In genomic region chr21:39220150-39220549, GRCh38 we compare ENCODE assay signal across 14 cellular contexts. TPM values are rescaled to one million over a fixed set of nuclear protein-coding genes. Genes with fewer than 3 reads are reported as not detected.
DNase-seq lines count a peak whose midpoint lies in the region; ATAC-seq and TF ChIP-seq lines count a peak whose summit lies in the region.
"Had no signal": no experiment of that assay in that cellular context is flagged by ENCODE, and none has a peak within 500 bp of the region (broad histone marks: within the 10 kb centered on the region; RNA-seq: fewer than 3 reads in every experiment).

No MANE protein-coding gene starts in this region.

- peaks cover 0 to 97% (median 16%) of the 10 kb centered on the region in 9 donors for H3K36me3 ChIP-seq in heart right ventricle

- no peak for TF ChIP-seq CTCF in heart right ventricle (IDR thresholded peaks at IDR 0.05)

- no peak overlapping the region for H3K27ac ChIP-seq in heart right ventricle
- H3K27ac ChIP-seq: 22Rv1, BLaER1 had no signal

- POLR2A ChIA-PET in activated CD4-positive, alpha-beta T cell treated with anti-CD3 and anti-CD28 coated beads for 36 hours (lab: Charles Lee), result no interaction called here

- H3K27me3 Mint-ChIP-seq in activated CD4-positive, alpha-beta T cell treated with anti-CD3 and anti-CD28 coated beads for 36 hours, result no peaks in the 10 kb centered on the region
- H3K27me3 Mint-ChIP-seq in activated T-cell treated with anti-CD3 and anti-CD28 coated beads, Interleukin-2, amount 50 U/mL, for 72 hours (ENCODE audit: low read depth), result no peaks in the 10 kb centered on the region

- no peaks in the 10 kb centered on the region for H3K9me3 Mint-ChIP-seq in activated CD4-positive, alpha-beta T cell treated with anti-CD3 and anti-CD28 coated beads for 36 hours (ENCODE audit: low read depth)
- H3K9me3 Mint-ChIP-seq in activated T-cell treated with anti-CD3 and anti-CD28 coated beads, Interleukin-2, amount 50 U/mL, for 72 hours, result no peaks in the 10 kb centered on the region
- H3K9me3 Mint-ChIP-seq: H9 had no signal

- WGBS in heart right ventricle, 2 donors, result 40 to 59% methylated on average over 3 of the region's 3 CpGs

- DNase-seq in activated CD4-positive, alpha-beta T cell treated with anti-CD3 and anti-CD28 coated beads for 36 hours, result peak; percentile 33
- no peak for DNase-seq in activated CD4-positive, alpha-beta T cell treated with anti-CD3 and anti-CD28 coated beads for 1 hour
- DNase-seq in activated T-cell treated with anti-CD3 and anti-CD28 coated beads, Interleukin-2, amount 50 U/mL, for 72 hours, result no peak
- no peak for DNase-seq in activated T-cell treated with anti-CD3 and anti-CD28 coated beads, Interleukin-2, amount 50 U/mL, for 48 hours
- DNase-seq in heart right ventricle (no peak), Right ventricle myocardium superior (no peak), Ammon's horn (ENCODE audit: low spot score) (peak; percentile 18), NCI-H2029 (lab: John Stamatoyannopoulos, UW) (no peak)
- DNase-seq: DMS53, GF-D8, GOT3, H9 had no signal

- H3K27me3 ChIP-seq in heart right ventricle, result no peaks in the 10 kb centered on the region
- H3K27me3 ChIP-seq: BLaER1 had no signal

- intact Hi-C loops in activated CD4-positive, alpha-beta T cell treated with anti-CD3 and anti-CD28 coated beads for 36 hours (cut with DNase I, micrococcal nuclease), result no loop called here
- intact Hi-C loops in heart right ventricle (cut with DNase I), result loop anchor here in 1 of 10 donors (5.0 kb wide), 1 partner anchor 42 kb away; no protein-coding TSS in a partner anchor
- intact Hi-C loops in Right ventricle myocardium superior (cut with DNase I), result no loop called here

- peaks cover 16% of the 10 kb centered on the region for H3K4me1 Mint-ChIP-seq in activated CD4-positive, alpha-beta T cell treated with anti-CD3 and anti-CD28 coated beads for 36 hours
- H3K4me1 Mint-ChIP-seq in activated T-cell treated with anti-CD3 and anti-CD28 coated beads, Interleukin-2, amount 50 U/mL, for 72 hours (ENCODE audit: low read depth), result peaks cover 10% of the 10 kb centered on the region
- H3K4me1 Mint-ChIP-seq: H9 had no signal

- H3K9me3 ChIP-seq in heart right ventricle, result no peaks in the 10 kb centered on the region
- H3K9me3 ChIP-seq: BLaER1 had no signal

- CTCF ChIA-PET in activated CD4-positive, alpha-beta T cell treated with anti-CD3 and anti-CD28 coated beads for 36 hours (lab: Charles Lee), result interaction anchor here (0.9 kb wide), 1 partner anchor 18 kb away, joined by 3 read pairs; no protein-coding TSS in a partner anchor

- H3K4me1 ChIP-seq in heart right ventricle, result peaks cover 0 to 13% (median 0%) of the 10 kb centered on the region in 9 donors
- H3K4me1 ChIP-seq: BLaER1 had no signal

- ATAC-seq in activated CD4-positive, alpha-beta T cell treated with anti-CD3 and anti-CD28 coated beads for 36 hours, result peak; percentile 39
- no peak for ATAC-seq in activated T-cell treated with anti-CD3 and anti-CD28 coated beads, Interleukin-2, amount 50 U/mL, for 72 hours (replicated peaks in 1 of 2)
- ATAC-seq in heart right ventricle (peak in 5 of 8 donors; percentile 50 to 87 (median 80)), Right ventricle myocardium superior (ENCODE audit: poor library complexity) (no peak)

- no peak overlapping the region for H3K4me3 ChIP-seq in heart right ventricle
- H3K4me3 ChIP-seq: BLaER1 had no signal

- peaks cover 36% of the 10 kb centered on the region for H3K36me3 Mint-ChIP-seq in activated CD4-positive, alpha-beta T cell treated with anti-CD3 and anti-CD28 coated beads for 36 hours (ENCODE audit: low read depth)
- H3K36me3 Mint-ChIP-seq in activated T-cell treated with anti-CD3 and anti-CD28 coated beads, Interleukin-2, amount 50 U/mL, for 72 hours (ENCODE audit: insufficient read depth in 2 of 2), result peaks cover 6 to 26% of the 10 kb centered on the region in 2 donors

- H3K4me3 Mint-ChIP-seq in activated CD4-positive, alpha-beta T cell treated with anti-CD3 and anti-CD28 coated beads for 36 hours, result no peak overlapping the region
- no peak overlapping the region for H3K4me3 Mint-ChIP-seq in activated T-cell treated with anti-CD3 and anti-CD28 coated beads, Interleukin-2, amount 50 U/mL, for 72 hours
- H3K4me3 Mint-ChIP-seq: H9 had no signal

- H3K27ac Mint-ChIP-seq in activated CD4-positive, alpha-beta T cell treated with anti-CD3 and anti-CD28 coated beads for 36 hours, result no peak overlapping the region
- peak overlapping the region; percentile 54 for H3K27ac Mint-ChIP-seq in activated T-cell treated with anti-CD3 and anti-CD28 coated beads, Interleukin-2, amount 50 U/mL, for 72 hours

RNA-seq across cellular contexts. Expression of gene PSMG1, which starts 36.9 kb away (rescaled TPM):
- total RNA-seq in activated CD4-positive, alpha-beta T cell treated with anti-CD3 and anti-CD28 coated beads for 36 hours, result 100 to 1,000 TPM; 109 to 123 TPM
- 100 to 1,000 TPM in 1 of 2 donors, 10 to 100 TPM in 1; 98.7 to 113 TPM for total RNA-seq in activated T-cell treated with anti-CD3 and anti-CD28 coated beads, Interleukin-2, amount 50 U/mL, for 72 hours
- total RNA-seq in heart right ventricle, result 10 to 100 TPM; 14.8 to 29.3 (median 23.0) TPM
- 10 to 100 TPM; 29.0 to 29.4 TPM for polyA plus RNA-seq in heart right ventricle
- total RNA-seq in Right ventricle myocardium superior, result 17.4 TPM

Comparison
In these comparisons a context has a peak if more than half of its experiments do, and no peak if none do; other contexts are left out.
1. ATAC-seq: peak in activated CD4-positive, alpha-beta T cell treated with anti-CD3 and anti-CD28 coated beads for 36 hours (single experiment) and heart right ventricle (5 of 8); none in activated T-cell treated with anti-CD3 and anti-CD28 coated beads, Interleukin-2, amount 50 U/mL, for 72 hours (0 of 2) and Right ventricle myocardium superior (single experiment).
2. DNase-seq: peak in activated CD4-positive, alpha-beta T cell treated with anti-CD3 and anti-CD28 coated beads for 36 hours (single experiment) and Ammon's horn (single experiment); none in activated CD4-positive, alpha-beta T cell treated with anti-CD3 and anti-CD28 coated beads for 1 hour (single experiment), activated T-cell treated with anti-CD3 and anti-CD28 coated beads, Interleukin-2, amount 50 U/mL, for 72 hours (0 of 2), activated T-cell treated with anti-CD3 and anti-CD28 coated beads, Interleukin-2, amount 50 U/mL, for 48 hours (0 of 2), heart right ventricle (0 of 2), Right ventricle myocardium superior (single experiment) and NCI-H2029 (single experiment).